ENCODE assay signal across 10 cellular contexts in the genomic region with DNA sequence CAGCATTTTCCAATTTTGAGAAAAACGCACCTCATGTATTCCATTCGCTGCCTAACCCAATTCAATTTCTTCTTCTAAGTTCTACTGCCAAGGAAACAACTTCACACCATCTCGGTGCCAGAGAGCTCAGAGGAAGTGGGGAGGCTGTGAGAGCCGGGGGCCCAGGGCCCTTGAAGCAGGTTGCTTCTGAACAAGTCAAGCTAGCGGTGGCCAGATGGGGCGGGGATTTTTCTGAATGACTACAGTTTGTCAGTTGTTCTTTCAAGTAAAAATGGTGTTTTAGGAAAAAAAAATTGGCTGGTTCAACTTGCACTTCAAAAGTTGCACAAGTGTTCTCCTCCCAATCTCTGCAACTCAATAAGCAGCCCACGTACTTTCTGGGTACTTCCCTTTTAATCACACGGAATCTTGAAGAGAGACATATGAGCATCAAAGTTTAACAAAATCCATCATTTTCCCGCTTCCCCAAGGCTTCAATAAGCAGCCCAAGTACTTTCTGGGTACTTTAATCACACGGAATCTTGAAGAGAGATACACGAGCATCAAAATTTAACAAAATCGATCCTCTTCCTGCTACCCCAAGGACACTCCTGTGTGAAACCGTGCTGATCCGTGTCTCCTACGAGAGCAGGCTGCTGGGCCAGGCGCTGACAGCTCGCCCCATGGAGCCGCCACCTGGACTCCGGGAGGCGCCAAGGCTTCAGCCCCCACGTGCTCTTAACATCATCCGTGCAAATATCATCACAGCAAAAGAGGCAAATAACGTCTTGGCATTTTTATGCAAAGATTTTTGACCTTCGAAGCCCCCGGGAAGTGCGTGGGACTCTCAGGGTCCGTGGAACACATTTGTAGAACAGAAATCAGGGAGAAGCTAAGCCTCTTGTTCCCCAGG.
DNase-seq lines count a peak whose midpoint lies in the region; ATAC-seq, FAIRE-seq and TF ChIP-seq lines count a peak whose summit lies in the region.
"Had no signal": no experiment of that assay in that cellular context is flagged by ENCODE, and none has a peak within 500 bp of the region (broad histone marks: within the 10 kb centered on the region; RNA-seq: fewer than 3 reads in every experiment).

No MANE protein-coding gene starts in this region.

- WGBS in thyroid gland, 2 donors = 20 to 33% methylated on average over 20 to 27 of the region's 27 CpGs

- no peak for ATAC-seq in HG02610 (IDR thresholded peaks at IDR 0.05; ENCODE audit: unreplicated experiment)
- ATAC-seq: stimulated activated naive CD8-positive, alpha-beta T cell treated with anti-CD3 and anti-CD28 coated beads, Interleukin-15, amount 100 ng/mL, for 72 hours had no signal

- TF ChIP-seq CTCF in breast epithelium (IDR thresholded peaks at IDR 0.05) (no peak), MCF 10A (IDR thresholded peaks at IDR 0.05; ENCODE audit: unreplicated experiment) (no peak), thyroid gland (IDR thresholded peaks at IDR 0.05) (no peak), D721Med (IDR thresholded peaks at IDR 0.05; ENCODE audit: insufficient read depth, missing control alignments) (no peak)

- no peak for TF ChIP-seq POLR2A in breast epithelium (IDR thresholded peaks at IDR 0.05)
- no peak for TF ChIP-seq POLR2A in thyroid gland (IDR thresholded peaks at IDR 0.05)

- no peak overlapping the region for H3K4me3 Mint-ChIP-seq in MCF 10A (ENCODE audit: unreplicated experiment)
- H3K4me3 Mint-ChIP-seq in T-helper 2 cell treated with Interferon-gamma antibody and Interleukin-4, amounts not matched to agents 5 μg/mL and 100 μg/mL, for 36 hours = peak overlapping the region; percentile 16
- no peak overlapping the region for H3K4me3 Mint-ChIP-seq in activated naive CD4-positive, alpha-beta T cell treated with anti-CD3 and anti-CD28 coated beads, Interleukin-2, amount 10 ng/mL, durations not matched to agents 7 days and 5 days
- H3K4me3 Mint-ChIP-seq: natural killer cell treated with Interleukin-12 subunit alpha and Interleukin-12 subunit beta and Interleukin-15 and Interleukin-18, amount 100 ng/mL, for 72 hours; stimulated activated naive CD8-positive, alpha-beta T cell treated with anti-CD3 and anti-CD28 coated beads, Interleukin-15, amount 100 ng/mL, for 72 hours had no signal

- POLR2A ChIA-PET in MCF 10A (lab: Yijun Ruan, JAX) = interaction anchor here (0.7 kb wide), 2 partner anchors 219 to 410 kb away, joined by 3 read pairs; no protein-coding TSS in a partner anchor

- no peaks in the 10 kb centered on the region for H3K9me3 ChIP-seq in breast epithelium
- H3K9me3 ChIP-seq in thyroid gland = no peaks in the 10 kb centered on the region

- H3K4me3 ChIP-seq in breast epithelium = peak overlapping the region in 2 of 3 donors; percentile 24 to 34
- peak overlapping the region in 1 of 3 donors; percentile 35 for H3K4me3 ChIP-seq in thyroid gland (replicated peaks in 1 of 3)

- FAIRE-seq in D721Med (lab: Jason Lieb, UNC) = no peak

- H3K27ac ChIP-seq in breast epithelium = no peak overlapping the region
- peak overlapping the region in 2 of 3 donors; percentile 8 to 32 for H3K27ac ChIP-seq in thyroid gland

- H3K27me3 Mint-ChIP-seq in MCF 10A (ENCODE audit: insufficient read depth, unreplicated experiment) = no peaks in the 10 kb centered on the region
- H3K27me3 Mint-ChIP-seq in T-helper 2 cell treated with Interferon-gamma antibody and Interleukin-4, amounts not matched to agents 5 μg/mL and 100 μg/mL, for 36 hours (ENCODE audit: low read depth) = peaks cover 64% of the 10 kb centered on the region
- peaks cover 69% of the 10 kb centered on the region for H3K27me3 Mint-ChIP-seq in activated naive CD4-positive, alpha-beta T cell treated with anti-CD3 and anti-CD28 coated beads, Interleukin-2, amount 10 ng/mL, durations not matched to agents 7 days and 5 days

- H3K36me3 ChIP-seq in breast epithelium = no peaks in the 10 kb centered on the region
- no peaks in the 10 kb centered on the region for H3K36me3 ChIP-seq in thyroid gland

- BruUV-seq in MCF 10A (replicated peaks; lab: Mats Ljungman, UMichigan) = no TSS peak

- peaks cover 0 to 12% of the 10 kb centered on the region in 2 donors for H3K27me3 ChIP-seq in breast epithelium
- no peaks in the 10 kb centered on the region for H3K27me3 ChIP-seq in thyroid gland

- intact Hi-C loops in breast epithelium (cut with DNase I; ENCODE audit: low total_unique reads) (loop anchor here (5.0 kb wide), 1 partner anchor 122 kb away; no protein-coding TSS in a partner anchor), MCF 10A (cut with micrococcal nuclease) (loop anchor here (1.0 kb wide), 3 partner anchors 120 to 409 kb away; no protein-coding TSS in a partner anchor), thyroid gland (cut with DNase I) (loop anchor here (5.0 kb wide), 2 partner anchors 117 to 412 kb away; no protein-coding TSS in a partner anchor)

- no peak overlapping the region for H3K27ac Mint-ChIP-seq in MCF 10A (ENCODE audit: low read depth, unreplicated experiment)
- no peak overlapping the region for H3K27ac Mint-ChIP-seq in T-helper 2 cell treated with Interferon-gamma antibody and Interleukin-4, amounts not matched to agents 5 μg/mL and 100 μg/mL, for 36 hours
- H3K27ac Mint-ChIP-seq in activated naive CD4-positive, alpha-beta T cell treated with anti-CD3 and anti-CD28 coated beads, Interleukin-2, amount 10 ng/mL, durations not matched to agents 7 days and 5 days = no peak overlapping the region
- H3K27ac Mint-ChIP-seq: natural killer cell treated with Interleukin-12 subunit alpha and Interleukin-12 subunit beta and Interleukin-15 and Interleukin-18, amount 100 ng/mL, for 72 hours; stimulated activated naive CD8-positive, alpha-beta T cell treated with anti-CD3 and anti-CD28 coated beads, Interleukin-15, amount 100 ng/mL, for 72 hours had no signal

- H3K9me3 Mint-ChIP-seq in MCF 10A (ENCODE audit: unreplicated experiment) = no peaks in the 10 kb centered on the region
- no peaks in the 10 kb centered on the region for H3K9me3 Mint-ChIP-seq in T-helper 2 cell treated with Interferon-gamma antibody and Interleukin-4, amounts not matched to agents 5 μg/mL and 100 μg/mL, for 36 hours
- no peaks in the 10 kb centered on the region for H3K9me3 Mint-ChIP-seq in activated naive CD4-positive, alpha-beta T cell treated with anti-CD3 and anti-CD28 coated beads, Interleukin-2, amount 10 ng/mL, durations not matched to agents 7 days and 5 days
- H3K9me3 Mint-ChIP-seq: natural killer cell treated with Interleukin-12 subunit alpha and Interleukin-12 subunit beta and Interleukin-15 and Interleukin-18, amount 100 ng/mL, for 72 hours; stimulated activated naive CD8-positive, alpha-beta T cell treated with anti-CD3 and anti-CD28 coated beads, Interleukin-15, amount 100 ng/mL, for 72 hours had no signal

- CTCF ChIA-PET in MCF 10A (lab: Yijun Ruan, JAX) = interaction anchor here (0.5 to 4.8 kb wide), 28 partner anchors 8 to 441 kb away, joined by 3 to 107 read pairs (median 4); no protein-coding TSS in a partner anchor
- CTCF ChIA-PET in activated naive CD4-positive, alpha-beta T cell treated with anti-CD3 and anti-CD28 coated beads, Interleukin-2, amount 10 ng/mL, durations not matched to agents 7 days and 5 days (lab: Charles Lee) = interaction anchor here (0.7 to 2.8 kb wide), 6 partner anchors 8 to 413 kb away, joined by 3 to 20 read pairs (median 4); no protein-coding TSS in a partner anchor

- H3K4me1 ChIP-seq in breast epithelium = no peaks in the 10 kb centered on the region
- H3K4me1 ChIP-seq in thyroid gland = peaks cover 0 to 6% of the 10 kb centered on the region in 2 donors

- DNase-seq in breast epithelium (ENCODE audit: low spot score in 2 of 2) (no peak), MCF 10A (ENCODE audit: unreplicated experiment) (no peak), islet precursor cell (peak; percentile 47), thyroid gland (peak; percentile 88 to 91), D721Med (ENCODE audit: insufficient read length, low spot score) (no peak)
- peak; percentile 21 for DNase-seq in T-helper 2 cell treated with Interferon-gamma antibody and Interleukin-4, amounts not matched to agents 5 μg/mL and 100 μg/mL, for 36 hours (ENCODE audit: low spot score)
- no peak for DNase-seq in activated naive CD4-positive, alpha-beta T cell treated with anti-CD3 and anti-CD28 coated beads, Interleukin-2, amount 10 ng/mL, durations not matched to agents 7 days and 5 days

- H3K36me3 Mint-ChIP-seq in MCF 10A (ENCODE audit: insufficient read depth, unreplicated experiment) = no peaks in the 10 kb centered on the region
- H3K36me3 Mint-ChIP-seq in T-helper 2 cell treated with Interferon-gamma antibody and Interleukin-4, amounts not matched to agents 5 μg/mL and 100 μg/mL, for 36 hours (ENCODE audit: low read depth) = no peaks in the 10 kb centered on the region
- no peaks in the 10 kb centered on the region for H3K36me3 Mint-ChIP-seq in activated naive CD4-positive, alpha-beta T cell treated with anti-CD3 and anti-CD28 coated beads, Interleukin-2, amount 10 ng/mL, durations not matched to agents 7 days and 5 days
- H3K36me3 Mint-ChIP-seq: natural killer cell treated with Interleukin-12 subunit alpha and Interleukin-12 subunit beta and Interleukin-15 and Interleukin-18, amount 100 ng/mL, for 72 hours had no signal

- no peaks in the 10 kb centered on the region for H3K4me1 Mint-ChIP-seq in MCF 10A (ENCODE audit: insufficient read depth, unreplicated experiment)
- peaks cover 17% of the 10 kb centered on the region for H3K4me1 Mint-ChIP-seq in T-helper 2 cell treated with Interferon-gamma antibody and Interleukin-4, amounts not matched to agents 5 μg/mL and 100 μg/mL, for 36 hours (ENCODE audit: low read depth)
- H3K4me1 Mint-ChIP-seq in activated naive CD4-positive, alpha-beta T cell treated with anti-CD3 and anti-CD28 coated beads, Interleukin-2, amount 10 ng/mL, durations not matched to agents 7 days and 5 days = peaks cover 3% of the 10 kb centered on the region

Comparison
In these comparisons a context has a peak if more than half of its experiments do, and no peak if none do; other contexts are left out.
1. DNase-seq: peak in T-helper 2 cell treated with Interferon-gamma antibody and Interleukin-4, amounts not matched to agents 5 μg/mL and 100 μg/mL, for 36 hours (single experiment), islet precursor cell (single experiment) and thyroid gland (2 of 2); none in breast epithelium (0 of 2), MCF 10A (single experiment), D721Med (single experiment) and activated naive CD4-positive, alpha-beta T cell treated with anti-CD3 and anti-CD28 coated beads, Interleukin-2, amount 10 ng/mL, durations not matched to agents 7 days and 5 days (single experiment).
2. H3K27ac ChIP-seq: peak in thyroid gland (2 of 3); none in breast epithelium (0 of 2).